Comparison of ENCODE assay signal across 11 cellular contexts in the genomic region with DNA sequence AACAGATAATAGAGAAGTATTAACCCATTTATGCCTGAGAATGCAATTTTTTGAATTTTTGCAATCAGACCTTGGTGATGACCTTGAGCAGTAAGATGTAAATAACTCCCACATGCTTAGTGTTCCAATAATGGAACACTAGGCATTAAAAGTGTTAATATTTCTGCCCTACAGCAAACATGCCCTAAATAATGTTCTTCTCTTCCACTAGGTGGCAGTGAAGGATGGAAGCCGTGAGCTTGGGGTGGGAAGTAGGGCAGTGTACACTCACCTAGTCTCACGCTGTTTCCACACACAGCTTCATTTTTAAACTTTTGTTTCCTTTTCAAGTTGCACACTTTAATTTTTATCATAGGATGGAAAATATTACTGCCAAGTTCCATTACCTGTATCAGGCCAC.
DNase-seq lines count a peak whose midpoint lies in the region; FAIRE-seq and TF ChIP-seq lines count a peak whose summit lies in the region.
"Had no signal": no experiment of that assay in that cellular context is flagged by ENCODE, and none has a peak within 500 bp of the region (broad histone marks: within the 10 kb centered on the region; RNA-seq: fewer than 3 reads in every experiment).

No MANE protein-coding gene starts in this region.

- peak overlapping the region; percentile 31; the same call in 1 of the 2 replicates for H3K9ac ChIP-seq in OCI-LY3 (ENCODE audit: low read length)

- H3K79me2 ChIP-seq in OCI-LY3 (ENCODE audit: low read length): no peaks in the 10 kb centered on the region

- H3K9me3 ChIP-seq in OCI-LY3 (ENCODE audit: insufficient read depth, low read length) (no peaks in the 10 kb centered on the region; the same call in 1 of the 2 replicates), HAP-1 (no peaks in the 10 kb centered on the region)

- 0 out of 2 replicates have a peak overlapping the region, but pooled peaks have one; percentile 18 for H3K27ac ChIP-seq in OCI-LY3 (ENCODE audit: low read length)

- no peak for FAIRE-seq in frontal cortex (lab: Jason Lieb, UNC)

- H3K27me3 ChIP-seq in H7 (ENCODE audit: control insufficient read depth, insufficient read depth, low read length) (no peaks in the 10 kb centered on the region), OCI-LY3 (ENCODE audit: low read depth, low read length) (no peaks in the 10 kb centered on the region), HAP-1 (ENCODE audit: low read depth) (no peaks in the 10 kb centered on the region)

- peaks cover 7% of the 10 kb centered on the region for H3K4me1 ChIP-seq in OCI-LY3 (ENCODE audit: low read length)
- no peaks in the 10 kb centered on the region for H3K4me1 ChIP-seq in HAP-1

- H3K36me3 ChIP-seq in H7 (replicated peaks; ENCODE audit: control insufficient read depth, insufficient read depth, low read length) (no peaks in the 10 kb centered on the region), OCI-LY3 (replicated peaks; ENCODE audit: low read depth, low read length) (no peaks in the 10 kb centered on the region), HAP-1 (replicated peaks) (no peaks in the 10 kb centered on the region)

- H3K4me2 ChIP-seq in OCI-LY3 (ENCODE audit: low read length): peak overlapping the region; percentile 72

- no peaks in the 10 kb centered on the region for H4K20me1 ChIP-seq in OCI-LY3 (ENCODE audit: insufficient read depth, low read length)

- H2AFZ ChIP-seq in OCI-LY3 (ENCODE audit: low read depth, low read length): peak overlapping the region; percentile 83

- in situ Hi-C loops in HAP-1 (cut with MboI; ENCODE audit: low sequenced_read_pairs): no loop called here

- DNase-seq in Ammon's horn (ENCODE audit: low spot score) (peak; percentile 8), H7 (peak; percentile 13), globus pallidus (ENCODE audit: low spot score) (peak; percentile 4), DMS153 treated with DMSO at 0.1 percent for 48 hours (lab: John Stamatoyannopoulos, UW; ENCODE audit: unreplicated experiment) (no peak), frontal cortex (ENCODE audit: low spot score in 2 of 2) (no peak), HAP-1 (ENCODE audit: low spot score in 2 of 2) (no peak), DMS 273 treated with DMSO at 0.1 percent for 48 hours (lab: John Stamatoyannopoulos, UW) (no peak)
- DNase-seq: activated CD4-positive, alpha-beta T cell treated with anti-CD3 and anti-CD28 coated beads, Interleukin-2, amount 50 U/mL, for 48 hours; CD8-positive, alpha-beta T cell; stimulated activated CD4-positive, alpha-beta T cell treated with anti-CD3 and anti-CD28 coated beads, Interleukin-2, amount 100 ng/mL, for 48 hours had no signal

- TF ChIP-seq CTCF in OCI-LY3 (IDR thresholded peaks at IDR 0.05; ENCODE audit: low read depth, low read length): peak; percentile 86

- H3K4me3 ChIP-seq in H7 (ENCODE audit: insufficient read depth, low read depth, low read length) (no peak overlapping the region), OCI-LY3 (ENCODE audit: low read length) (peak overlapping the region; percentile 62), HAP-1 (no peak overlapping the region)

Comparison
In these comparisons a context has a peak if more than half of its experiments do, and no peak if none do; other contexts are left out.
1. DNase-seq: peak in Ammon's horn (single experiment), H7 (single experiment) and globus pallidus (single experiment); none in DMS153 treated with DMSO at 0.1 percent for 48 hours (single experiment), frontal cortex (0 of 2), HAP-1 (0 of 2) and DMS 273 treated with DMSO at 0.1 percent for 48 hours (single experiment).